In the genomic region with DNA sequence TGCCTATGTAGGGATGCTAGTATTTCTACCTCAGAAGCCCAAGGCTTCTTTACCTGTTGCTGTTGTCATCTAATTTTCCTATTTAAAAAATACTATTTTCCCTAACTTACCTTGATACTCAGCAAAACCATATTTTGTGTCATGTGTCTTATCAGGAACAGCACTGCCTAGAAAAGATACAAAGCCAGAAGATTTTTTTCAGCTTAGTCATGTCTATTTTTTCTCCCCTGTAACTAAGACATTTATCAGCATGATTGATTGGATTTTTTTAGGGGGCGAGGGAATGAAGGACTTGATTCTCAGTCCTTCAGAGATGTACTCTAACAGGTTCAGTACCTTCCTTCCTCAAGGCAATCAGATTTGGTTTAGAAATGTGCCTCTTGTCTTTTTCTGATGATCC, we compare ENCODE assay signal across 1 cellular context.
TF ChIP-seq lines count a peak whose summit lies in the region.

No MANE protein-coding gene starts in this region.

TF ChIP-seq in GM12878, 131 proteins besides CTCF, POLR2A, EP300 and RAD21:
- TF ChIP-seq ZZZ3 (IDR thresholded peaks at IDR 0.05; ENCODE audit: control insufficient read depth, insufficient read length, low read depth), result no peak
- TF ChIP-seq STAT1 (conservative IDR thresholded peaks at IDR 0.05), result no peak
- TF ChIP-seq, protein P1, sequence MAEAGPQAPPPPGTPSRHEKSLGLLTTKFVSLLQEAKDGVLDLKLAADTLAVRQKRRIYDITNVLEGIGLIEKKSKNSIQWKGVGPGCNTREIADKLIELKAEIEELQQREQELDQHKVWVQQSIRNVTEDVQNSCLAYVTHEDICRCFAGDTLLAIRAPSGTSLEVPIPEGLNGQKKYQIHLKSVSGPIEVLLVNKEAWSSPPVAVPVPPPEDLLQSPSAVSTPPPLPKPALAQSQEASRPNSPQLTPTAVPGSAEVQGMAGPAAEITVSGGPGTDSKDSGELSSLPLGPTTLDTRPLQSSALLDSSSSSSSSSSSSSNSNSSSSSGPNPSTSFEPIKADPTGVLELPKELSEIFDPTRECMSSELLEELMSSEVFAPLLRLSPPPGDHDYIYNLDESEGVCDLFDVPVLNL (IDR thresholded peaks at IDR 0.05; ENCODE audit: low read depth, low read length), result no peak
- no peak for TF ChIP-seq NRF1 (conservative IDR thresholded peaks at IDR 0.05; ENCODE audit: low read depth, low read length)
